28 cellular contexts compared by ENCODE assay signal in the genomic region with DNA sequence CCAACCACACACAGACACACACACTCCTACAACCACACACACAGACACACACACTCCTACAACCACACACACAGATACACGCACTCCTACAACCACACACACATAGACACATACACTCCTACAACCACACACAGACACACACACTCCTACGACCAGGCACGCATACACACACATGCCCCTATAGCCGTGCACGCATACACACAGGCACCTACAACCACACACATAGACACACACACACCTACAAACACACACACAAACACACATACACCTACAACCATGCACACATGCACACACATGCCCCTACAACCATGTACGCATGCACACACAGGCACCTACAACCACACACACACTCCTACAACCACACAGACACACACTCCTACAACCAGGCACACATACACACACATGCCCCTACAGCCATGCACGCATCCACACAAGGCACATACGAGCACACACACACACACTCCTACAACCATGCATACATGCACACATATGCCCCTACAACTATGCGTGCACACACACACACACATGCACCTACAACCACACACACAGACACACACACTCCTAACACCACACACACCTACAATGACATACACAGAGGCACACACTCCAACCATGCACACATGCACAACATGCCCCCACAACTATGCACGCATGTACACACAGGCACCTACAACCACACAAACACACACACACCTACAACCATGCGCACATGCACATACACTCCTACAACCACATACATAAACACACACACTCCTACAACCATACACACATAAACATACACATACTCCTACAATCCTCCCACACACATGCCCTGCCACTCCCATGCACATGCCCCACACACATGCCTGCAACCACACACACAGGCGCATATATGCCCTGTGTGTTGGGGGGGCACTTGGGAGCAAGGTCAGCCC. TPM values are rescaled to one million over a fixed set of nuclear protein-coding genes. Genes with fewer than 3 reads are reported as not detected.
DNase-seq lines count a peak whose midpoint lies in the region; ATAC-seq, FAIRE-seq and TF ChIP-seq lines count a peak whose summit lies in the region.
"Had no signal": no experiment of that assay in that cellular context is flagged by ENCODE, and none has a peak within 500 bp of the region (broad histone marks: within the 10 kb centered on the region; RNA-seq: fewer than 3 reads in every experiment).

No MANE protein-coding gene starts in this region.

- no peak overlapping the region for H4K8ac ChIP-seq in H1 (ENCODE audit: extremely low read depth, insufficient read depth, low read length)
- peak overlapping the region; percentile 52 for H4K8ac ChIP-seq in neuronal stem cell (ENCODE audit: low read depth, low read length)

- no peaks in the 10 kb centered on the region for H3K4me1 Mint-ChIP-seq in progenitor cell of endocrine pancreas (ENCODE audit: low read depth)

- no peak overlapping the region for H3K27ac Mint-ChIP-seq in progenitor cell of endocrine pancreas

- H3K4me2 ChIP-seq in H1 (ENCODE audit: insufficient read depth in 1 of 2, low read depth in 2 of 2, low read length in 2 of 2) (no peak overlapping the region), neuronal stem cell (ENCODE audit: insufficient read depth, low read length, poor library complexity, severe bottlenecking) (no peak overlapping the region)
- H3K4me2 ChIP-seq: PC-9 had no signal

- H2BK20ac ChIP-seq in H1 (ENCODE audit: low read length) = peak overlapping the region; percentile 95; the same call in 1 of the 2 replicates

- H2BK5ac ChIP-seq in H1 (ENCODE audit: low read depth, low read length) (peak overlapping the region; percentile 88), neuronal stem cell (ENCODE audit: low read length) (no peak overlapping the region)

- H4K5ac ChIP-seq in H1 (ENCODE audit: insufficient read length, low read depth, low read length) = no peak overlapping the region

- no peak overlapping the region for H3K18ac ChIP-seq in H1 (ENCODE audit: extremely low read depth, low read length)
- H3K18ac ChIP-seq in neuronal stem cell (ENCODE audit: low read length) = peak overlapping the region; percentile 45

- H2BK15ac ChIP-seq in H1 (ENCODE audit: low read length) (peak overlapping the region; percentile 100), neuronal stem cell (ENCODE audit: low read length) (no peak overlapping the region)

- DNase-seq in cardiac septum (ENCODE audit: low spot score) (peak; percentile 20), Right ventricle myocardium superior (no peak), H1 (ENCODE audit: low read depth in 1 of 2, low spot score in 2 of 2) (no peak), neuronal stem cell (ENCODE audit: low spot score) (no peak), progenitor cell of endocrine pancreas (ENCODE audit: low spot score, unreplicated experiment) (no peak), stomach (no peak), NCI-H1048 (lab: John Stamatoyannopoulos, UW) (no peak)
- DNase-seq: Calu3, DMS153, DND-41, GOT3, KG1, MG63, NCI-H1417, NCI-H1694, NCI-H2029 treated with DMSO at 0.1 percent for 48 hours, NCI-H446 treated with DMSO at 0.1 percent for 48 hours, NCI-H526, NCI-H82, PC-9 had no signal

- H3K4ac ChIP-seq in H1 (replicated peaks; ENCODE audit: insufficient read length, low read depth, low read length) (peak overlapping the region; percentile 59), neuronal stem cell (ENCODE audit: low read length) (peak overlapping the region; percentile 38)

- H3K9me3 ChIP-seq in H1 (ENCODE audit: insufficient read depth in 2 of 2, low read depth in 1 of 2, low read length in 1 of 2) (no peaks in the 10 kb centered on the region), neuronal stem cell (replicated peaks in 1 of 2; ENCODE audit: control insufficient read depth in 2 of 2, insufficient read depth in 1 of 2, low read depth in 1 of 2, low read length in 2 of 2) (peaks cover 0 to 11% of the 10 kb centered on the region in 2 donors), stomach (peaks cover 6 to 25% (median 16%) of the 10 kb centered on the region in 4 donors)
- H3K9me3 ChIP-seq: MG63 had no signal

- no peak for TF ChIP-seq RAD21 in H1 (IDR thresholded peaks at IDR 0.05 in 1 of 2, conservative IDR thresholded peaks at IDR 0.05 in 1 of 2; ENCODE audit: low read depth in 2 of 2, low read length in 2 of 2)

- H3K4me1 ChIP-seq in H1 (replicated peaks in 1 of 4; ENCODE audit: control insufficient read depth in 3 of 4, insufficient read depth in 4 of 4, low read length in 3 of 4) (peaks cover 0 to 11% (median 5%) of the 10 kb centered on the region in 4 experiments; a peak in 5 of 7 replicates), neuronal stem cell (ENCODE audit: control insufficient read depth in 2 of 2, insufficient read depth in 1 of 2, low read depth in 1 of 2, low read length in 2 of 2) (peaks cover 5 to 9% of the 10 kb centered on the region in 2 donors), stomach (no peaks in the 10 kb centered on the region)

- intact Hi-C loops in cardiac septum (cut with DNase I) (no loop called here), Right ventricle myocardium superior (cut with DNase I) (no loop called here), stomach (cut with DNase I; ENCODE audit: low total_unique reads) (no loop called here)

- H3K79me1 ChIP-seq in H1 (ENCODE audit: low read depth, low read length) (no peaks in the 10 kb centered on the region), neuronal stem cell (ENCODE audit: low read depth, low read length) (no peaks in the 10 kb centered on the region)

- no peak overlapping the region; a peak in 1 of 7 replicates for H3K9ac ChIP-seq in H1 (replicated peaks in 1 of 4; ENCODE audit: extremely low read depth in 1 of 4, low read depth in 3 of 4, low read length in 3 of 4)
- H3K9ac ChIP-seq in neuronal stem cell (ENCODE audit: low read depth, low read length, poor library complexity) = peak overlapping the region; percentile 45

- H4K20me1 ChIP-seq in H1 (replicated peaks in 1 of 2; ENCODE audit: control insufficient read depth in 1 of 2, insufficient read depth in 2 of 2, low read length in 2 of 2) = peaks cover 0 to 5% of the 10 kb centered on the region in 2 experiments

- H3K14ac ChIP-seq in H1 (ENCODE audit: insufficient read length) (no peak overlapping the region), neuronal stem cell (ENCODE audit: low read length) (peak overlapping the region; percentile 73)

- WGBS in H1 (ENCODE audit: extremely low coverage in 1 of 2, insufficient coverage in 1 of 2, insufficient read length in 1 of 2, insufficient replicate concordance in 2 of 2, low coverage in 1 of 2, low lambda C conversion rate in 2 of 2, missing lambda C conversion rate in 1 of 2), 2 experiments = 94% methylated on average over 12 of the region's 12 CpGs; no CpG with 5 or more reads in 1 of the 2 experiments
- 100% methylated on average over 2 of the region's 12 CpGs; no CpG with 5 or more reads in 1 of the 2 donors for WGBS in neuronal stem cell (ENCODE audit: extremely low coverage in 2 of 2, insufficient read length in 2 of 2, insufficient replicate concordance in 1 of 2), 2 donors
- 89 to 97% (median 95%) methylated on average over 12 of the region's 12 CpGs for WGBS in stomach, 5 donors

- H3K56ac ChIP-seq in H1 (replicated peaks; ENCODE audit: insufficient read length, low read depth, low read length) = no peak overlapping the region

- CTCF ChIA-PET in H1 (lab: Charles Lee; ENCODE audit: partially characterized antibody) = no interaction called here

- H3K4me3 Mint-ChIP-seq in progenitor cell of endocrine pancreas (ENCODE audit: low read depth) = no peak overlapping the region

- H2AK5ac ChIP-seq in H1 (ENCODE audit: low read depth, low read length) (peak overlapping the region; percentile 98), neuronal stem cell (ENCODE audit: low read depth, low read length) (no peak overlapping the region)

- H3K27ac ChIP-seq in H1 (ENCODE audit: low read depth, low read length) (no peak overlapping the region), neuronal stem cell (replicated peaks; ENCODE audit: low read length) (peak overlapping the region; percentile 10), stomach (no peak overlapping the region)
- H3K27ac ChIP-seq: PC-9 had no signal

- H3K27me3 ChIP-seq in H1 (replicated peaks in 1 of 4; ENCODE audit: control insufficient read depth in 3 of 4, extremely low read depth in 1 of 4, insufficient read depth in 3 of 4, low read length in 3 of 4) = no peaks in the 10 kb centered on the region
- H3K27me3 ChIP-seq in neuronal stem cell (ENCODE audit: control insufficient read depth in 3 of 3, insufficient read depth in 3 of 3, low read depth in 1 of 3, low read length in 3 of 3) = no peaks in the 10 kb centered on the region
- H3K27me3 ChIP-seq in stomach = no peaks in the 10 kb centered on the region
- H3K27me3 ChIP-seq: MG63 had no signal

- no peaks in the 10 kb centered on the region for H3K79me2 ChIP-seq in H1 (ENCODE audit: control insufficient read depth in 1 of 2, insufficient read depth in 2 of 2, low read length in 2 of 2)

- H3K36me3 Mint-ChIP-seq in progenitor cell of endocrine pancreas (ENCODE audit: insufficient read depth) = no peaks in the 10 kb centered on the region

- H2AFZ ChIP-seq in H1 (ENCODE audit: low read length) (no peak overlapping the region), neuronal stem cell (ENCODE audit: low read length) (no peak overlapping the region)
- H2AFZ ChIP-seq: PC-9 had no signal

- peaks cover 3% of the 10 kb centered on the region for H3K27me3 Mint-ChIP-seq in progenitor cell of endocrine pancreas

- peaks cover 17% of the 10 kb centered on the region for H3K9me3 Mint-ChIP-seq in progenitor cell of endocrine pancreas (ENCODE audit: low read depth)

- H3K23ac ChIP-seq in H1 (ENCODE audit: insufficient read length) (no peak overlapping the region), neuronal stem cell (ENCODE audit: low read depth, low read length, poor library complexity) (peak overlapping the region; percentile 68)

- no peak for TF ChIP-seq EP300 in H1 (IDR thresholded peaks at IDR 0.05; ENCODE audit: borderline replicate concordance in 1 of 2, low read depth in 2 of 2, low read length in 2 of 2)
- no peak for TF ChIP-seq EP300 in stomach (IDR thresholded peaks at IDR 0.05)

- ATAC-seq in Right ventricle myocardium superior (ENCODE audit: poor library complexity) (no peak), HG03460 (IDR thresholded peaks at IDR 0.05; ENCODE audit: unreplicated experiment) (no peak)
- ATAC-seq: HCT116, Right ventricle myocardium inferior had no signal

- H2BK12ac ChIP-seq in H1 (ENCODE audit: low read depth, low read length) (peak overlapping the region; percentile 86; the same call in 1 of the 2 replicates), neuronal stem cell (ENCODE audit: low read length) (no peak overlapping the region)

- FAIRE-seq in H1 (lab: Jason Lieb, UNC) = no peak

- H2BK120ac ChIP-seq in H1 (replicated peaks; ENCODE audit: low read depth, low read length) = no peak overlapping the region
- peak overlapping the region; percentile 24 for H2BK120ac ChIP-seq in neuronal stem cell (ENCODE audit: low read depth, low read length)

- H3K4me3 ChIP-seq in H1 (ENCODE audit: extremely low read depth in 1 of 4, insufficient read depth in 2 of 4, low read depth in 3 of 4, low read length in 4 of 4) (no peak overlapping the region), neuronal stem cell (ENCODE audit: low read length in 2 of 2) (peak overlapping the region in 1 of 2 donors; percentile 72), stomach (no peak overlapping the region)
- H3K4me3 ChIP-seq: MG63, PC-9 had no signal

- POLR2A ChIA-PET in H1 (lab: Charles Lee; ENCODE audit: partially characterized antibody) = no interaction called here

- H3K36me3 ChIP-seq in H1 (ENCODE audit: control insufficient read depth in 2 of 4, insufficient read depth in 4 of 4, low read length in 3 of 4) (no peaks in the 10 kb centered on the region), neuronal stem cell (replicated peaks in 1 of 2; ENCODE audit: control insufficient read depth in 2 of 2, insufficient read depth in 2 of 2, low read length in 2 of 2) (peaks cover 0 to 2% of the 10 kb centered on the region in 2 donors), stomach (no peaks in the 10 kb centered on the region)
- H3K36me3 ChIP-seq: MG63 had no signal

- H3K23me2 ChIP-seq in H1 (ENCODE audit: low read depth, low read length) = peaks cover 9% of the 10 kb centered on the region; the same call in 1 of the 2 replicates

- TF ChIP-seq POLR2A in H1 (IDR thresholded peaks at IDR 0.05; ENCODE audit: control extremely low read depth in 1 of 2, low read depth in 2 of 2, low read length in 2 of 2) (no peak), stomach (IDR thresholded peaks at IDR 0.05) (no peak)

- no peak for TF ChIP-seq CTCF in H1 (IDR thresholded peaks at IDR 0.05; ENCODE audit: control extremely low read depth in 1 of 3, insufficient read depth in 1 of 3, low read depth in 1 of 3, low read length in 3 of 3)
- TF ChIP-seq CTCF in progenitor cell of endocrine pancreas (IDR thresholded peaks at IDR 0.05; ENCODE audit: unreplicated experiment) = no peak
- TF ChIP-seq CTCF in stomach (IDR thresholded peaks at IDR 0.05) = no peak

- peak overlapping the region; percentile 67 for H4K91ac ChIP-seq in H1 (replicated peaks; ENCODE audit: insufficient read length, low read length)
- no peak overlapping the region for H4K91ac ChIP-seq in neuronal stem cell (ENCODE audit: low read depth, low read length, poor library complexity)

RNA-seq across cellular contexts. Expression of gene TEX51, which starts 19.1 kb away (rescaled TPM):
- total RNA-seq in cardiac septum = not detected
- total RNA-seq in Right ventricle myocardium superior = not detected
- not detected in 2 replicates for total RNA-seq in H1 (2021; fragmentation: NEBNext Ultra II Directional; extraction: Animal tissue kit (Norgen Biotek cat#: 25700))
- not detected in 2 replicates for polyA plus RNA-seq in H1 (2011; rRNA removed)
- polyA plus RNA-seq in H1 (2011; cell fraction: cytosol; rRNA removed) = not detected
- not detected for polyA plus RNA-seq in H1 (2011; cell fraction: nucleus; rRNA removed)
- polyA plus RNA-seq in H1 (2012, experiment 1 of 2) = not detected in 4 replicates
- polyA plus RNA-seq in H1 (2012, experiment 2 of 2) = not detected
- not detected for polyA plus RNA-seq in H1 (2013, experiment 1 of 2)
- not detected for polyA plus RNA-seq in H1 (2013, experiment 2 of 2)
- not detected in 2 replicates for polyA minus RNA-seq in H1 (2011; rRNA and poly(A)+ RNA removed)
- not detected for polyA minus RNA-seq in H1 (2011; cell fraction: cytosol; rRNA and poly(A)+ RNA removed)
- polyA minus RNA-seq in H1 (2011; cell fraction: nucleus; rRNA and poly(A)+ RNA removed) = not detected
- polyA plus RNA-seq in neuronal stem cell (2013, experiment 1 of 2) = not detected
- not detected for polyA plus RNA-seq in neuronal stem cell (2013, experiment 2 of 2)
- not detected in 2 replicates for total RNA-seq in progenitor cell of endocrine pancreas
- not detected for total RNA-seq in stomach
- not detected for polyA plus RNA-seq in stomach
- total RNA-seq: A172, Calu3, HT-29, PC-9, Right ventricle myocardium inferior, RPMI7951, SK-MEL-5 had no signal
- polyA plus RNA-seq: BJ had no signal
